ENCODE assay signal across 1 cellular context in the genomic region with DNA sequence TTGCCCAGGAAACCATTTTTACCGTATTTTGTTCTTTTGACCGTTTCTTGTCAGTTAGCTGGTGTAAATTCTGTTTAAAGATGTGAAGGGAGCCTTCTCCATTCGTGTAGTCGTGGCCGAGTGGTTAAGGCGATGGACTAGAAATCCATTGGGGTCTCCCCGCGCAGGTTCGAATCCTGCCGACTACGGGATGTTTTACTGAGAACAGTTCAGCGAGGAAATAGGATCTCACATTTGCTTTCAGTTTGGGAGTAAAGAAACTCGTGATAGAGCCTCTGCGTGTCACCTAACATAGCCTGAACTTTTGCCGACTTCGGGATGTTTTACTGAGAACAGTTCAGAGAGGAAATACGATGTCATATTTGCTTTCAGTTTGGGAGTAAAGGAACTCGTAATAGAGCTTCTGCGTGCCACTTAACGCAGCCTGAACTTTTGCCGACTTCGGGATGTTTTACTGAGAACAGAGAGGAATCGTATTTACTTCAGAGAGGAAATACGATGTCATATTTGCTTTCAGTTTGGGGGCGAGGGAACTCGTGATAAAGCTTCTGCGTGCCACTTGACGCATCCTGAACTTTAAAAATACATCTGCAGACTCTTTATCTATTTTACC.
TF ChIP-seq lines count a peak whose summit lies in the region.

No MANE protein-coding gene starts in this region.

TF ChIP-seq in HepG2, 621 proteins besides CTCF, POLR2A, EP300 and RAD21 (continued from another document and continues in another):
- TF ChIP-seq, protein P1, sequence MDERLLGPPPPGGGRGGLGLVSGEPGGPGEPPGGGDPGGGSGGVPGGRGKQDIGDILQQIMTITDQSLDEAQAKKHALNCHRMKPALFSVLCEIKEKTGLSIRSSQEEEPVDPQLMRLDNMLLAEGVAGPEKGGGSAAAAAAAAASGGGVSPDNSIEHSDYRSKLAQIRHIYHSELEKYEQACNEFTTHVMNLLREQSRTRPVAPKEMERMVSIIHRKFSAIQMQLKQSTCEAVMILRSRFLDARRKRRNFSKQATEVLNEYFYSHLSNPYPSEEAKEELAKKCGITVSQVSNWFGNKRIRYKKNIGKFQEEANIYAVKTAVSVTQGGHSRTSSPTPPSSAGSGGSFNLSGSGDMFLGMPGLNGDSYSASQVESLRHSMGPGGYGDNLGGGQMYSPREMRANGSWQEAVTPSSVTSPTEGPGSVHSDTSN (CRISPR knock-in tag; IDR thresholded peaks at IDR 0.05) = peak; percentile 45; the same call in 1 of the 2 replicates
- TF ChIP-seq KDM6A (CRISPR knock-in tag; IDR thresholded peaks at IDR 0.05; ENCODE audit: low read depth) (0 out of 2 replicates have a peak, but pooled peaks have one; percentile 10), AKAP8 (CRISPR knock-in tag; IDR thresholded peaks at IDR 0.05) (peak; percentile 40; the same call in 1 of the 2 replicates), TBL1XR1 (IDR thresholded peaks at IDR 0.05; ENCODE audit: borderline replicate concordance, low read length, partially characterized antibody) (no peak), BCL6 (CRISPR knock-in tag; IDR thresholded peaks at IDR 0.05) (0 out of 2 replicates have a peak, but pooled peaks have one; percentile 20), ZNF572 (CRISPR knock-in tag; IDR thresholded peaks at IDR 0.05) (0 out of 2 replicates have a peak, but pooled peaks have one; percentile 30), IRF2 (CRISPR knock-in tag; IDR thresholded peaks at IDR 0.05) (peak; percentile 90), ZNF788 (CRISPR knock-in tag; IDR thresholded peaks at IDR 0.05; ENCODE audit: borderline replicate concordance) (no peak; the same call in 1 of the 2 replicates), SMARCC2 (IDR thresholded peaks at IDR 0.05) (no peak), ZBTB20 (CRISPR knock-in tag; IDR thresholded peaks at IDR 0.05; ENCODE audit: borderline replicate concordance, low read depth) (peak; percentile 55), KDM2A (CRISPR knock-in tag; IDR thresholded peaks at IDR 0.05; ENCODE audit: borderline replicate concordance, low read depth) (peak; percentile 71; the same call in 1 of the 2 replicates), ZFAT (CRISPR knock-in tag; conservative IDR thresholded peaks at IDR 0.05) (no peak), ZSCAN12 (CRISPR knock-in tag; IDR thresholded peaks at IDR 0.05) (peak; percentile 36; the same call in 1 of the 2 replicates), ZNF333 (CRISPR knock-in tag; IDR thresholded peaks at IDR 0.05; ENCODE audit: borderline replicate concordance) (peak; percentile 49; the same call in 1 of the 2 replicates), SMAD3 (CRISPR knock-in tag; IDR thresholded peaks at IDR 0.05) (peak; percentile 66; the same call in 1 of the 2 replicates), POLR2AphosphoS5 (IDR thresholded peaks at IDR 0.05; ENCODE audit: low read depth, low read length) (peak; percentile 52; the same call in 1 of the 2 replicates), GATAD1 (CRISPR knock-in tag; IDR thresholded peaks at IDR 0.05) (peak; percentile 63; the same call in 1 of the 2 replicates), GABPA (IDR thresholded peaks at IDR 0.05; ENCODE audit: low read depth, low read length) (no peak), GABPA (CRISPR knock-in tag; IDR thresholded peaks at IDR 0.05; ENCODE audit: low read depth) (peak; percentile 54), ZNF431 (CRISPR knock-in tag; IDR thresholded peaks at IDR 0.05; ENCODE audit: borderline replicate concordance, low read depth) (0 out of 2 replicates have a peak, but pooled peaks have one; percentile 11), ZNF557 (CRISPR knock-in tag; IDR thresholded peaks at IDR 0.05) (peak; percentile 14; the same call in 1 of the 2 replicates), YEATS4 (CRISPR knock-in tag; IDR thresholded peaks at IDR 0.05; ENCODE audit: borderline replicate concordance) (peak; percentile 45; the same call in 1 of the 2 replicates), ATRX (CRISPR knock-in tag; IDR thresholded peaks at IDR 0.05; ENCODE audit: borderline replicate concordance) (no peak), ZFP1 (CRISPR knock-in tag; IDR thresholded peaks at IDR 0.05) (peak; percentile 57; the same call in 1 of the 2 replicates), KLF11 (CRISPR knock-in tag; IDR thresholded peaks at IDR 0.05) (peak; percentile 48; the same call in 1 of the 2 replicates), ISL2 (CRISPR knock-in tag; IDR thresholded peaks at IDR 0.05) (peak; percentile 36; the same call in 1 of the 2 replicates), TOE1 (CRISPR knock-in tag; IDR thresholded peaks at IDR 0.05) (0 out of 2 replicates have a peak, but pooled peaks have one; percentile 44), ZNF558 (CRISPR knock-in tag; IDR thresholded peaks at IDR 0.05; ENCODE audit: borderline replicate concordance) (no peak), NKX3-1 (CRISPR knock-in tag; IDR thresholded peaks at IDR 0.05) (peak; percentile 61), ZNF567 (CRISPR knock-in tag; IDR thresholded peaks at IDR 0.05; ENCODE audit: borderline replicate concordance) (peak; percentile 76), PAF1 (CRISPR knock-in tag; IDR thresholded peaks at IDR 0.05) (no peak)
- TF ChIP-seq, protein P2, sequence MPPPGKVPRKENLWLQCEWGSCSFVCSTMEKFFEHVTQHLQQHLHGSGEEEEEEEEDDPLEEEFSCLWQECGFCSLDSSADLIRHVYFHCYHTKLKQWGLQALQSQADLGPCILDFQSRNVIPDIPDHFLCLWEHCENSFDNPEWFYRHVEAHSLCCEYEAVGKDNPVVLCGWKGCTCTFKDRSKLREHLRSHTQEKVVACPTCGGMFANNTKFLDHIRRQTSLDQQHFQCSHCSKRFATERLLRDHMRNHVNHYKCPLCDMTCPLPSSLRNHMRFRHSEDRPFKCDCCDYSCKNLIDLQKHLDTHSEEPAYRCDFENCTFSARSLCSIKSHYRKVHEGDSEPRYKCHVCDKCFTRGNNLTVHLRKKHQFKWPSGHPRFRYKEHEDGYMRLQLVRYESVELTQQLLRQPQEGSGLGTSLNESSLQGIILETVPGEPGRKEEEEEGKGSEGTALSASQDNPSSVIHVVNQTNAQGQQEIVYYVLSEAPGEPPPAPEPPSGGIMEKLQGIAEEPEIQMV (CRISPR knock-in tag; IDR thresholded peaks at IDR 0.05; ENCODE audit: low read depth) = no peak
- TF ChIP-seq, protein P3, sequence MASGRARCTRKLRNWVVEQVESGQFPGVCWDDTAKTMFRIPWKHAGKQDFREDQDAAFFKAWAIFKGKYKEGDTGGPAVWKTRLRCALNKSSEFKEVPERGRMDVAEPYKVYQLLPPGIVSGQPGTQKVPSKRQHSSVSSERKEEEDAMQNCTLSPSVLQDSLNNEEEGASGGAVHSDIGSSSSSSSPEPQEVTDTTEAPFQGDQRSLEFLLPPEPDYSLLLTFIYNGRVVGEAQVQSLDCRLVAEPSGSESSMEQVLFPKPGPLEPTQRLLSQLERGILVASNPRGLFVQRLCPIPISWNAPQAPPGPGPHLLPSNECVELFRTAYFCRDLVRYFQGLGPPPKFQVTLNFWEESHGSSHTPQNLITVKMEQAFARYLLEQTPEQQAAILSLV (CRISPR knock-in tag; IDR thresholded peaks at IDR 0.05; ENCODE audit: borderline replicate concordance) = no peak
- TF ChIP-seq, protein P4, sequence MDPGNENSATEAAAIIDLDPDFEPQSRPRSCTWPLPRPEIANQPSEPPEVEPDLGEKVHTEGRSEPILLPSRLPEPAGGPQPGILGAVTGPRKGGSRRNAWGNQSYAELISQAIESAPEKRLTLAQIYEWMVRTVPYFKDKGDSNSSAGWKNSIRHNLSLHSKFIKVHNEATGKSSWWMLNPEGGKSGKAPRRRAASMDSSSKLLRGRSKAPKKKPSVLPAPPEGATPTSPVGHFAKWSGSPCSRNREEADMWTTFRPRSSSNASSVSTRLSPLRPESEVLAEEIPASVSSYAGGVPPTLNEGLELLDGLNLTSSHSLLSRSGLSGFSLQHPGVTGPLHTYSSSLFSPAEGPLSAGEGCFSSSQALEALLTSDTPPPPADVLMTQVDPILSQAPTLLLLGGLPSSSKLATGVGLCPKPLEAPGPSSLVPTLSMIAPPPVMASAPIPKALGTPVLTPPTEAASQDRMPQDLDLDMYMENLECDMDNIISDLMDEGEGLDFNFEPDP (CRISPR knock-in tag; conservative IDR thresholded peaks at IDR 0.05) = no peak
- TF ChIP-seq, protein P5, sequence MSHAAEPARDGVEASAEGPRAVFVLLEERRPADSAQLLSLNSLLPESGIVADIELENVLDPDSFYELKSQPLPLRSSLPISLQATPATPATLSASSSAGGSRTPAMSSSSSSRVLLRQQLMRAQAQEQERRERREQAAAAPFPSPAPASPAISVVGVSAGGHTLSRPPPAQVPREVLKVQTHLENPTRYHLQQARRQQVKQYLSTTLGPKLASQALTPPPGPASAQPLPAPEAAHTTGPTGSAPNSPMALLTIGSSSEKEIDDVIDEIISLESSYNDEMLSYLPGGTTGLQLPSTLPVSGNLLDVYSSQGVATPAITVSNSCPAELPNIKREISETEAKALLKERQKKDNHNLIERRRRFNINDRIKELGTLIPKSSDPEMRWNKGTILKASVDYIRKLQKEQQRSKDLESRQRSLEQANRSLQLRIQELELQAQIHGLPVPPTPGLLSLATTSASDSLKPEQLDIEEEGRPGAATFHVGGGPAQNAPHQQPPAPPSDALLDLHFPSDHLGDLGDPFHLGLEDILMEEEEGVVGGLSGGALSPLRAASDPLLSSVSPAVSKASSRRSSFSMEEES (CRISPR knock-in tag; IDR thresholded peaks at IDR 0.05) = peak; percentile 77; the same call in 1 of the 2 replicates
- TF ChIP-seq, protein P6, sequence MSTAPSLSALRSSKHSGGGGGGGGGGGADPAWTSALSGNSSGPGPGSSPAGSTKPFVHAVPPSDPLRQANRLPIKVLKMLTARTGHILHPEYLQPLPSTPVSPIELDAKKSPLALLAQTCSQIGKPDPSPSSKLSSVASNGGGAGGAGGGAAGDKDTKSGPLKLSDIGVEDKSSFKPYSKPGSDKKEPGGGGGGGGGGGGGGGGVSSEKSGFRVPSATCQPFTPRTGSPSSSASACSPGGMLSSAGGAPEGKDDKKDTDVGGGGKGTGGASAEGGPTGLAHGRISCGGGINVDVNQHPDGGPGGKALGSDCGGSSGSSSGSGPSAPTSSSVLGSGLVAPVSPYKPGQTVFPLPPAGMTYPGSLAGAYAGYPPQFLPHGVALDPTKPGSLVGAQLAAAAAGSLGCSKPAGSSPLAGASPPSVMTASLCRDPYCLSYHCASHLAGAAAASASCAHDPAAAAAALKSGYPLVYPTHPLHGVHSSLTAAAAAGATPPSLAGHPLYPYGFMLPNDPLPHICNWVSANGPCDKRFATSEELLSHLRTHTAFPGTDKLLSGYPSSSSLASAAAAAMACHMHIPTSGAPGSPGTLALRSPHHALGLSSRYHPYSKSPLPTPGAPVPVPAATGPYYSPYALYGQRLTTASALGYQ (CRISPR knock-in tag; IDR thresholded peaks at IDR 0.05) = peak; percentile 47; the same call in 1 of the 2 replicates
- TF ChIP-seq, protein P7, sequence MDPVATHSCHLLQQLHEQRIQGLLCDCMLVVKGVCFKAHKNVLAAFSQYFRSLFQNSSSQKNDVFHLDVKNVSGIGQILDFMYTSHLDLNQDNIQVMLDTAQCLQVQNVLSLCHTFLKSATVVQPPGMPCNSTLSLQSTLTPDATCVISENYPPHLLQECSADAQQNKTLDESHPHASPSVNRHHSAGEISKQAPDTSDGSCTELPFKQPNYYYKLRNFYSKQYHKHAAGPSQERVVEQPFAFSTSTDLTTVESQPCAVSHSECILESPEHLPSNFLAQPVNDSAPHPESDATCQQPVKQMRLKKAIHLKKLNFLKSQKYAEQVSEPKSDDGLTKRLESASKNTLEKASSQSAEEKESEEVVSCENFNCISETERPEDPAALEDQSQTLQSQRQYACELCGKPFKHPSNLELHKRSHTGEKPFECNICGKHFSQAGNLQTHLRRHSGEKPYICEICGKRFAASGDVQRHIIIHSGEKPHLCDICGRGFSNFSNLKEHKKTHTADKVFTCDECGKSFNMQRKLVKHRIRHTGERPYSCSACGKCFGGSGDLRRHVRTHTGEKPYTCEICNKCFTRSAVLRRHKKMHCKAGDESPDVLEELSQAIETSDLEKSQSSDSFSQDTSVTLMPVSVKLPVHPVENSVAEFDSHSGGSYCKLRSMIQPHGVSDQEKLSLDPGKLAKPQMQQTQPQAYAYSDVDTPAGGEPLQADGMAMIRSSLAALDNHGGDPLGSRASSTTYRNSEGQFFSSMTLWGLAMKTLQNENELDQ (CRISPR knock-in tag; IDR thresholded peaks at IDR 0.05; ENCODE audit: borderline replicate concordance) = no peak
- TF ChIP-seq, protein P8, sequence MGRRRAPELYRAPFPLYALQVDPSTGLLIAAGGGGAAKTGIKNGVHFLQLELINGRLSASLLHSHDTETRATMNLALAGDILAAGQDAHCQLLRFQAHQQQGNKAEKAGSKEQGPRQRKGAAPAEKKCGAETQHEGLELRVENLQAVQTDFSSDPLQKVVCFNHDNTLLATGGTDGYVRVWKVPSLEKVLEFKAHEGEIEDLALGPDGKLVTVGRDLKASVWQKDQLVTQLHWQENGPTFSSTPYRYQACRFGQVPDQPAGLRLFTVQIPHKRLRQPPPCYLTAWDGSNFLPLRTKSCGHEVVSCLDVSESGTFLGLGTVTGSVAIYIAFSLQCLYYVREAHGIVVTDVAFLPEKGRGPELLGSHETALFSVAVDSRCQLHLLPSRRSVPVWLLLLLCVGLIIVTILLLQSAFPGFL (CRISPR knock-in tag; IDR thresholded peaks at IDR 0.05) = no peak
- TF ChIP-seq, protein P9, sequence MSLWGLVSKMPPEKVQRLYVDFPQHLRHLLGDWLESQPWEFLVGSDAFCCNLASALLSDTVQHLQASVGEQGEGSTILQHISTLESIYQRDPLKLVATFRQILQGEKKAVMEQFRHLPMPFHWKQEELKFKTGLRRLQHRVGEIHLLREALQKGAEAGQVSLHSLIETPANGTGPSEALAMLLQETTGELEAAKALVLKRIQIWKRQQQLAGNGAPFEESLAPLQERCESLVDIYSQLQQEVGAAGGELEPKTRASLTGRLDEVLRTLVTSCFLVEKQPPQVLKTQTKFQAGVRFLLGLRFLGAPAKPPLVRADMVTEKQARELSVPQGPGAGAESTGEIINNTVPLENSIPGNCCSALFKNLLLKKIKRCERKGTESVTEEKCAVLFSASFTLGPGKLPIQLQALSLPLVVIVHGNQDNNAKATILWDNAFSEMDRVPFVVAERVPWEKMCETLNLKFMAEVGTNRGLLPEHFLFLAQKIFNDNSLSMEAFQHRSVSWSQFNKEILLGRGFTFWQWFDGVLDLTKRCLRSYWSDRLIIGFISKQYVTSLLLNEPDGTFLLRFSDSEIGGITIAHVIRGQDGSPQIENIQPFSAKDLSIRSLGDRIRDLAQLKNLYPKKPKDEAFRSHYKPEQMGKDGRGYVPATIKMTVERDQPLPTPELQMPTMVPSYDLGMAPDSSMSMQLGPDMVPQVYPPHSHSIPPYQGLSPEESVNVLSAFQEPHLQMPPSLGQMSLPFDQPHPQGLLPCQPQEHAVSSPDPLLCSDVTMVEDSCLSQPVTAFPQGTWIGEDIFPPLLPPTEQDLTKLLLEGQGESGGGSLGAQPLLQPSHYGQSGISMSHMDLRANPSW (CRISPR knock-in tag; IDR thresholded peaks at IDR 0.05; ENCODE audit: borderline replicate concordance) = peak; percentile 3; the same call in 1 of the 2 replicates
- TF ChIP-seq, protein P10, sequence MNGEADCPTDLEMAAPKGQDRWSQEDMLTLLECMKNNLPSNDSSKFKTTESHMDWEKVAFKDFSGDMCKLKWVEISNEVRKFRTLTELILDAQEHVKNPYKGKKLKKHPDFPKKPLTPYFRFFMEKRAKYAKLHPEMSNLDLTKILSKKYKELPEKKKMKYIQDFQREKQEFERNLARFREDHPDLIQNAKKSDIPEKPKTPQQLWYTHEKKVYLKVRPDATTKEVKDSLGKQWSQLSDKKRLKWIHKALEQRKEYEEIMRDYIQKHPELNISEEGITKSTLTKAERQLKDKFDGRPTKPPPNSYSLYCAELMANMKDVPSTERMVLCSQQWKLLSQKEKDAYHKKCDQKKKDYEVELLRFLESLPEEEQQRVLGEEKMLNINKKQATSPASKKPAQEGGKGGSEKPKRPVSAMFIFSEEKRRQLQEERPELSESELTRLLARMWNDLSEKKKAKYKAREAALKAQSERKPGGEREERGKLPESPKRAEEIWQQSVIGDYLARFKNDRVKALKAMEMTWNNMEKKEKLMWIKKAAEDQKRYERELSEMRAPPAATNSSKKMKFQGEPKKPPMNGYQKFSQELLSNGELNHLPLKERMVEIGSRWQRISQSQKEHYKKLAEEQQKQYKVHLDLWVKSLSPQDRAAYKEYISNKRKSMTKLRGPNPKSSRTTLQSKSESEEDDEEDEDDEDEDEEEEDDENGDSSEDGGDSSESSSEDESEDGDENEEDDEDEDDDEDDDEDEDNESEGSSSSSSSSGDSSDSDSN (CRISPR knock-in tag; IDR thresholded peaks at IDR 0.05) = peak; percentile 42
